In the genomic region with DNA sequence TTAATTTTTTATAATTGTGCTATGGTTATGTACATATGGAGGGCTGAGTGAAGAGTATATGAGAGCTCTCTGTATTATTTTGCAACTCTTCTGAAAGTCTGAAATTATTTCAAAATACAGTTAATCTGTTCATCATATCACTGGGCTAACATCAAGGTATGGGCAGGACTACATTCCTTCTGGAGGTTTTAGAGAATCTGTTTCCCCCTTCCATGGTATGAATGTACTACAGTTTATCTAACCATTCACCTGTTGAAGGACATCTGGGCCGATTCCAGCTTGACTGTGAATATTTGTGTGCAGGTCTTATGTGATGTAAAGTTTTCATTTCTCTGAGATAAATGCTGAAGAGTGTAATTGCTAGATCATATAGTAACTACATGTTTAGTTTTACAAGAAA, we compare ENCODE assay signal across 28 cellular contexts. TPM values are rescaled to one million over a fixed set of nuclear protein-coding genes. Genes with fewer than 3 reads are reported as not detected.
"Had no signal": no experiment of that assay in that cellular context is flagged by ENCODE, and none has a peak within 500 bp of the region (broad histone marks: within the 10 kb centered on the region; RNA-seq: fewer than 3 reads in every experiment).

No MANE protein-coding gene starts in this region.

- H3K27ac ChIP-seq: ascending aorta, breast epithelium, Peyer's patch had no signal

- H3K4me3 ChIP-seq: ascending aorta, breast epithelium, MG63, Peyer's patch had no signal

- ATAC-seq: activated CD8-positive, alpha-beta T cell treated with anti-CD3 and anti-CD28 coated beads, Interleukin-2, amount 10 ng/mL, durations not matched to agents 7 days and 5 days; PC-3; Right ventricle myocardium inferior had no signal

- H3K4me1 ChIP-seq: ascending aorta, breast epithelium, Peyer's patch had no signal

- H3K36me3 ChIP-seq: ascending aorta, breast epithelium, Peyer's patch had no signal

- H3K27me3 ChIP-seq: ascending aorta, breast epithelium, MG63, Peyer's patch had no signal

- FAIRE-seq: TTC549 had no signal

- H3K9me3 ChIP-seq: ascending aorta, breast epithelium, Peyer's patch had no signal

- DNase-seq: activated CD4-positive, alpha-beta T cell treated with anti-CD3 and anti-CD28 coated beads, Interleukin-2, amount 10 ng/mL, durations not matched to agents 7 days and 5 days; activated CD4-positive, alpha-beta T cell treated with anti-CD3 and anti-CD28 coated beads, Interleukin-2, amount 50 U/mL, for 48 hours; activated CD8-positive, alpha-beta T cell treated with anti-CD3 and anti-CD28 coated beads, Interleukin-2, amount 10 ng/mL, durations not matched to agents 7 days and 5 days; activated gamma-delta T cell; activated naive CD4-positive, alpha-beta T cell treated with Interleukin-2 at 50 U/mL for 16 hours; activated naive CD8-positive, alpha-beta T cell treated with anti-CD3 and anti-CD28 coated beads, Interleukin-2, amount 10 ng/mL, durations not matched to agents 7 days and 5 days; activated T-cell treated with anti-CD3 and anti-CD28 coated beads, Interleukin-2, amount 50 U/mL, for 24 hours; amygdala; Karpas-422; MG63; NCI-H1048; NCI-H1105 treated with DMSO at 0.1 percent for 48 hours; NCI-H1436; NCI-H1694; NCI-H1930; NCI-H2081 treated with DMSO at 0.1 percent for 48 hours; NCI-H345; NCI-H524 treated with DMSO at 0.1 percent for 48 hours; NK-92 treated with Interleukin-12 subunit alpha and Interleukin-12 subunit beta, amount 100 ng/mL, for 24 hours; PC-3; Peyer's patch; RPMI8226; SIG-M5; SW 1271 had no signal

RNA-seq across cellular contexts. Expression of a gene that starts 5.2 kb away (rescaled TPM):
- total RNA-seq: ascending aorta had no signal
